In the genomic region with DNA sequence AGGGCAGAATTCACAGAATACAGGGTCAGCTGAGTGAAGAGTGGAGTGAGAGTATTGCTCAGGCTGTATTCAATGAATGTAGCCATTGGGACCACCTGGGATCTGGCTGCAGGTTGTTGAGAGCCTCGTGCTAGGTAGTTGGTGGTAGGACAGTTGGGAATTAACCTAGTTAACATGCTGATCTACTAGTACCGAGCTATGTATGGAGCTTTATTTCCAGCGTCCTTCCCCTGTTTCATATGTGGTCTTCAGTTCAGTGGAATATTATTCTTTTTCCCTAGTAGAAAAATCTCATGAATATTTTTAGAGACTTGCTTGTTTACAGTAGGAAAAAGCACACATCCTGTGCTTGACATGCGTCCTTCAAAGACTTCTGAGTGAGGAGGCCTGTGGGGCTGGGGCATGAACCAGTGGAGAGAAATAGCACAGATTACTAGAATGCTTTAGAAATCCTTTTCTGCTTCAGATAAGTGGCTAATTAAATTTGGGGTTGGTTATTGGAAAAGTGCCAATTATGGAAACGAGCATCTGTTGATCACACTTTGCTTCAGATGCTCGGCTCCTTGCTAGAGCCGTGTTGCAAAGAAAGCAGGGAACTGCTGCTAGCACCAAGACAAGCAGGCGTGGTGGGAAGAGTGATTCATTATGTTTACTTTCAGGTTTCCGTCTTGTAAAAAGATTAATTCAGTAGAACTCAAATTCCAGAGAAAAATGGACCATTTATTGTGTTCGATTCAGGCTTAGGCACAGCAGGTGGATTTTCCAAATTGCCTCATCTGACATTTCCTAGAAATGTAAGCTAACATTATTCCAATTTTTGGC, we compare ENCODE assay signal across 7 cellular contexts. TPM values are rescaled to one million over a fixed set of nuclear protein-coding genes. Genes with fewer than 3 reads are reported as not detected.
DNase-seq lines count a peak whose midpoint lies in the region; ATAC-seq, FAIRE-seq and TF ChIP-seq lines count a peak whose summit lies in the region.

No MANE protein-coding gene starts in this region.

- H2BK5ac ChIP-seq in mesenchymal stem cell (ENCODE audit: low read depth, low read length, poor library complexity, severe bottlenecking) = no peak overlapping the region

- H3K4ac ChIP-seq in mesenchymal stem cell (ENCODE audit: low read depth in 1 of 2, low read length in 2 of 2) = peak overlapping the region in 1 of 2 experiments; percentile 89

- H3K14ac ChIP-seq in mesenchymal stem cell (ENCODE audit: low read length in 2 of 2) = peak overlapping the region in 1 of 2 experiments; percentile 51

- TF ChIP-seq POLR2A in HCT116 (IDR thresholded peaks at IDR 0.05; ENCODE audit: borderline replicate concordance, extremely low read depth, insufficient read depth, insufficient read length) = no peak

- no peak overlapping the region for H3K27ac Mint-ChIP-seq in astrocyte (ENCODE audit: unreplicated experiment)

- H3K9me3 Mint-ChIP-seq in astrocyte (ENCODE audit: unreplicated experiment) = no peaks in the 10 kb centered on the region

- POLR2A ChIA-PET in HCT116 (lab: Charles Lee) = interaction anchor here (1.0 to 2.1 kb wide), 2 partner anchors 29 to 39 kb away, joined by 3 to 6 read pairs; no protein-coding TSS in a partner anchor

- peaks cover 23 to 32% of the 10 kb centered on the region in 2 experiments for H3K4me1 ChIP-seq in HCT116 (ENCODE audit: control insufficient read depth in 1 of 2, insufficient read depth in 2 of 2, low read length in 2 of 2)
- H3K4me1 ChIP-seq in astrocyte (ENCODE audit: insufficient read depth, low read length) = peaks cover 9% of the 10 kb centered on the region
- peaks cover 8% of the 10 kb centered on the region for H3K4me1 ChIP-seq in mesenchymal stem cell (ENCODE audit: control insufficient read depth, insufficient read depth, low read depth, low read length)

- ATAC-seq in HCT116 = no peak
- no peak for ATAC-seq in GM18873 (IDR thresholded peaks at IDR 0.05; ENCODE audit: low FRiP score, unreplicated experiment)
- ATAC-seq in GM18498 (IDR thresholded peaks at IDR 0.05; ENCODE audit: unreplicated experiment) = no peak
- no peak for ATAC-seq in HG03097 (IDR thresholded peaks at IDR 0.05; ENCODE audit: low FRiP score, unreplicated experiment)

- H3K27ac ChIP-seq in HCT116 (ENCODE audit: low read depth, low read length) = no peak overlapping the region
- H3K27ac ChIP-seq in astrocyte (ENCODE audit: low read depth, low read length) = no peak overlapping the region
- no peak overlapping the region for H3K27ac ChIP-seq in mesenchymal stem cell (ENCODE audit: low read length, poor library complexity, severe bottlenecking)

- TF ChIP-seq RAD21 in HCT116 (IDR thresholded peaks at IDR 0.05; ENCODE audit: low read depth) = no peak

- H3K9me2 ChIP-seq in HCT116 (ENCODE audit: insufficient read depth) = no peaks in the 10 kb centered on the region

- H3K36me3 ChIP-seq in HCT116 (ENCODE audit: control insufficient read depth in 1 of 2, insufficient read depth in 2 of 2, low read length in 2 of 2) (no peaks in the 10 kb centered on the region), astrocyte (ENCODE audit: insufficient read depth, low read length) (no peaks in the 10 kb centered on the region), mesenchymal stem cell (ENCODE audit: control insufficient read depth in 1 of 2, insufficient read depth in 2 of 2, low read depth in 1 of 2, low read length in 2 of 2) (no peaks in the 10 kb centered on the region)

- H3K79me2 ChIP-seq in HCT116 (ENCODE audit: insufficient read depth, low read length) (no peaks in the 10 kb centered on the region), astrocyte (ENCODE audit: insufficient read depth, low read length) (no peaks in the 10 kb centered on the region)

- no peak overlapping the region for H2AFZ ChIP-seq in HCT116 (ENCODE audit: low read depth, low read length, poor library complexity, severe bottlenecking)
- no peak overlapping the region for H2AFZ ChIP-seq in astrocyte (ENCODE audit: low read depth, low read length)
- H2AFZ ChIP-seq in mesenchymal stem cell (ENCODE audit: low read depth, low read length) = no peak overlapping the region

- H2BK15ac ChIP-seq in mesenchymal stem cell (ENCODE audit: low read depth, poor library complexity, severe bottlenecking) = no peak overlapping the region

- CTCF ChIA-PET in HCT116 (lab: Charles Lee) = no interaction called here

- RAD21 ChIA-PET in HCT116 (lab: Charles Lee; ENCODE audit: low non-redundant PET in 1 of 2, low total read pairs in 2 of 2, uncharacterized antibody in 2 of 2, unreplicated experiment in 2 of 2) = no interaction called here

- no peaks in the 10 kb centered on the region for H3K27me3 ChIP-seq in HCT116 (ENCODE audit: insufficient read depth, low read length)
- no peaks in the 10 kb centered on the region for H3K27me3 ChIP-seq in astrocyte (ENCODE audit: insufficient read depth, low read length)
- H3K27me3 ChIP-seq in mesenchymal stem cell (ENCODE audit: control insufficient read depth in 1 of 2, insufficient read depth in 1 of 2, low read length in 2 of 2) = no peaks in the 10 kb centered on the region

- no peak for FAIRE-seq in astrocyte (lab: Jason Lieb, UNC)

- H3K4me3 ChIP-seq in HCT116 (replicated peaks in 1 of 2; ENCODE audit: low read depth in 1 of 2, low read length in 2 of 2) (no peak overlapping the region), astrocyte (ENCODE audit: insufficient read depth, low read depth, low read length) (no peak overlapping the region), mesenchymal stem cell (ENCODE audit: insufficient read depth in 1 of 2, low read depth in 1 of 2, low read length in 2 of 2) (no peak overlapping the region)

- no peak overlapping the region for H3K4me3 Mint-ChIP-seq in astrocyte (ENCODE audit: unreplicated experiment)

- H3K9ac ChIP-seq in HCT116 (ENCODE audit: low read length) (no peak overlapping the region), astrocyte (ENCODE audit: low read length) (no peak overlapping the region), mesenchymal stem cell (ENCODE audit: low read length) (no peak overlapping the region)

- H3K27me3 Mint-ChIP-seq in astrocyte (ENCODE audit: low read depth, unreplicated experiment) = no peaks in the 10 kb centered on the region

- H4K91ac ChIP-seq in mesenchymal stem cell (ENCODE audit: low read length) = no peak overlapping the region

- H2BK12ac ChIP-seq in mesenchymal stem cell (ENCODE audit: low read length in 2 of 2) = peak overlapping the region; percentile 14 to 55

- no peaks in the 10 kb centered on the region for H3K36me3 Mint-ChIP-seq in astrocyte (ENCODE audit: low read depth, unreplicated experiment)

- H2AK5ac ChIP-seq in mesenchymal stem cell (ENCODE audit: low read length, severe bottlenecking) = no peak overlapping the region

- H3K4me2 ChIP-seq in HCT116 (ENCODE audit: low read length) (peak overlapping the region; percentile 18), astrocyte (ENCODE audit: low read length) (peak overlapping the region; percentile 53), mesenchymal stem cell (ENCODE audit: low read length, poor library complexity, severe bottlenecking) (no peak overlapping the region)

- intact Hi-C loops in HCT116 (cut with micrococcal nuclease) = no loop called here

- BruUV-seq in HCT116 (replicated peaks; lab: Mats Ljungman, UMichigan) = no TSS peak

- H3K23ac ChIP-seq in mesenchymal stem cell (ENCODE audit: low read length in 2 of 2) = no peak overlapping the region

- H4K20me1 ChIP-seq in HCT116 (ENCODE audit: insufficient read depth) = no peaks in the 10 kb centered on the region
- no peaks in the 10 kb centered on the region for H4K20me1 ChIP-seq in astrocyte (ENCODE audit: insufficient read depth, low read length)

- peak overlapping the region in 1 of 2 experiments; percentile 50 for H3K18ac ChIP-seq in mesenchymal stem cell (ENCODE audit: low read depth in 1 of 2, low read length in 2 of 2)

- WGBS in mesenchymal stem cell = 17% methylated on average over 8 of the region's 10 CpGs

- H3K79me1 ChIP-seq in mesenchymal stem cell (replicated peaks; ENCODE audit: low read length, poor library complexity, severe bottlenecking) = no peaks in the 10 kb centered on the region

- H3K9me3 ChIP-seq in HCT116 (ENCODE audit: control insufficient read depth in 1 of 2, insufficient read depth in 1 of 2, low read depth in 1 of 2, low read length in 2 of 2) (no peaks in the 10 kb centered on the region), astrocyte (ENCODE audit: insufficient read depth, low read depth, low read length) (no peaks in the 10 kb centered on the region), mesenchymal stem cell (ENCODE audit: control insufficient read depth, low read length) (no peaks in the 10 kb centered on the region)

- no peak overlapping the region for H4K8ac ChIP-seq in mesenchymal stem cell (ENCODE audit: low read length)

- DNase-seq in HCT116 (ENCODE audit: low read depth, low spot score) = no peak
- peak; percentile 94 for DNase-seq in NCI-H82 (lab: John Stamatoyannopoulos, UW)
- peak; percentile 76 for DNase-seq in astrocyte (ENCODE audit: low read depth)
- DNase-seq in mesenchymal stem cell = peak; percentile 69

- TF ChIP-seq CTCF in HCT116 (IDR thresholded peaks at IDR 0.05 in 2 of 3, conservative IDR thresholded peaks at IDR 0.05 in 1 of 3; ENCODE audit: borderline replicate concordance in 1 of 3, insufficient read depth in 1 of 3, low read depth in 2 of 3, low read length in 2 of 3) (no peak), astrocyte (IDR thresholded peaks at IDR 0.05; ENCODE audit: insufficient read depth, low read depth, low read length) (no peak)

- no peak overlapping the region for H2BK120ac ChIP-seq in mesenchymal stem cell (ENCODE audit: low read depth, low read length)

- peaks cover 19% of the 10 kb centered on the region for H3K4me1 Mint-ChIP-seq in astrocyte (ENCODE audit: low read depth, unreplicated experiment)

TF ChIP-seq in HCT116, 20 proteins besides CTCF, POLR2A, EP300 and RAD21 (continues in another document):
- TF ChIP-seq, protein P1, sequence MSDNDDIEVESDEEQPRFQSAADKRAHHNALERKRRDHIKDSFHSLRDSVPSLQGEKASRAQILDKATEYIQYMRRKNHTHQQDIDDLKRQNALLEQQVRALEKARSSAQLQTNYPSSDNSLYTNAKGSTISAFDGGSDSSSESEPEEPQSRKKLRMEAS (IDR thresholded peaks at IDR 0.05) = no peak
- no peak for TF ChIP-seq ATF3 (IDR thresholded peaks at IDR 0.05)
- no peak for TF ChIP-seq JUND (IDR thresholded peaks at IDR 0.05)
- TF ChIP-seq ZNF274 (IDR thresholded peaks at IDR 0.05; ENCODE audit: low read depth, low read length) = no peak

RNA-seq across cellular contexts. Expression of gene ARF6, which starts 53.6 kb away (rescaled TPM):
- 88.8 TPM for total RNA-seq in HCT116 (2021; ENCODE audit: unreplicated experiment)
- polyA plus RNA-seq in HCT116 (2012) = 40.5 and 43.0 TPM in 2 replicates
- total RNA-seq in astrocyte = 53.1 and 53.4 TPM in 2 replicates
- polyA plus RNA-seq in mesenchymal stem cell (2013, experiment 1 of 2) = 48.0 TPM
- polyA plus RNA-seq in mesenchymal stem cell (2013, experiment 2 of 2) = 49.0 TPM
